Comparison of ENCODE assay signal across 8 cellular contexts in the genomic region with DNA sequence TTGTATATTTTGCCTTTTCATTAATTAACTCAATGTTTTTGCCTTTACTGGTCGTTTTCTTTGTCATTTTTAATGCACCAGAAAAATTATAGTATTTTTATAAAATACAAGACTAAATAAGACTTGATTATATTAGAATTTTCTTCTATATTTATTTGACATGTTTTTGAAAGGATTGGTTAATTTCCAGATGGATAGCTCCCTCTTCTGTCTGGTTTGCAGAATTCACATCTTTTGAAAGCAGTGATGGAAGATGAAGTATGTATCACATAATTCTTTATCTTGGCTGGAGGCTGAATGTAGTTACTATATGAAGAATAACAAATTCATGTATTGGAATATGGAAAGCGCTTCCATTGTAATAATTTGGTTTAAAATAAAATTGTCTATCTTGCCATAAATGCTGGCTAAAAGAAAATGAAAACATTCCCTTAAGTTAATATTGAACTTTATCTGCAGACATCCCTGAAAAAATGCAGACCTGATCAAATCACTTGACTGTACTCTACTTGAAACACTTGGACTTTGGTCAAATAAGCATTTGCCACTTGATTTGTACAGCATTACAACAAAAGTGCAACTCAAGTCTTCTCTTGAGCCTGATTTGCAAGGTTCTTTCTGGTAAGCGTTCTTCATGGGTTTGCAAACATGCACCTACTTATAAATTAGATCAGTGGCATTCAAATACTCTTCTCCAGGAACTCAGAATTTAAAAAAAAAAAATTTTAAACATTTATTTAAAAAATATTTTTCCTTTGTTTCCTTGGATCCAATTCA.
DNase-seq lines count a peak whose midpoint lies in the region; ATAC-seq, FAIRE-seq and TF ChIP-seq lines count a peak whose summit lies in the region.

No MANE protein-coding gene starts in this region.

- DNase-seq in NCI-H2107 treated with DMSO at 0.1 percent for 48 hours (lab: John Stamatoyannopoulos, UW; ENCODE audit: unreplicated experiment) (peak; percentile 52), NCI-H2107 (lab: John Stamatoyannopoulos, UW) (no peak), NCI-H2227 (lab: John Stamatoyannopoulos, UW; ENCODE audit: unreplicated experiment) (peak; percentile 54), bronchial epithelial cell (ENCODE audit: low read depth) (peak; percentile 65), neural crest cell (ENCODE audit: low read depth, low spot score) (no peak)
- no peak for DNase-seq in activated T-cell treated with anti-CD3 and anti-CD28 coated beads, Interleukin-2, amount 50 U/mL, for 24 hours

- H3K4me1 Mint-ChIP-seq in neural crest cell = peaks cover 27% of the 10 kb centered on the region
- H3K4me1 Mint-ChIP-seq in activated T-cell treated with anti-CD3 and anti-CD28 coated beads, Interleukin-2, amount 50 U/mL, for 24 hours (ENCODE audit: low read depth) = no peaks in the 10 kb centered on the region

- H3K27me3 Mint-ChIP-seq in neural crest cell (ENCODE audit: low read depth) = peaks cover 46% of the 10 kb centered on the region
- no peaks in the 10 kb centered on the region for H3K27me3 Mint-ChIP-seq in activated T-cell treated with anti-CD3 and anti-CD28 coated beads, Interleukin-2, amount 50 U/mL, for 24 hours

- no peak for ATAC-seq in HG03469 (IDR thresholded peaks at IDR 0.05; ENCODE audit: unreplicated experiment)
- ATAC-seq in HG03097 (IDR thresholded peaks at IDR 0.05; ENCODE audit: low FRiP score, unreplicated experiment) = no peak

- TF ChIP-seq CTCF in bronchial epithelial cell (IDR thresholded peaks at IDR 0.05; ENCODE audit: insufficient read depth, low read length, severe bottlenecking) (peak; percentile 25), neural crest cell (conservative IDR thresholded peaks at IDR 0.05) (peak; percentile 80)

- no peak for FAIRE-seq in bronchial epithelial cell (lab: Jason Lieb, UNC)

- no peak overlapping the region for H3K4me3 Mint-ChIP-seq in neural crest cell
- H3K4me3 Mint-ChIP-seq in activated T-cell treated with anti-CD3 and anti-CD28 coated beads, Interleukin-2, amount 50 U/mL, for 24 hours = no peak overlapping the region

- no peak overlapping the region for H3K4me3 ChIP-seq in bronchial epithelial cell (ENCODE audit: low read depth, low read length)

- H3K36me3 ChIP-seq in bronchial epithelial cell (ENCODE audit: control insufficient read depth, insufficient read depth, low read length) = no peaks in the 10 kb centered on the region

- no peaks in the 10 kb centered on the region for H3K36me3 Mint-ChIP-seq in neural crest cell (ENCODE audit: low read depth)
- no peaks in the 10 kb centered on the region for H3K36me3 Mint-ChIP-seq in activated T-cell treated with anti-CD3 and anti-CD28 coated beads, Interleukin-2, amount 50 U/mL, for 24 hours (ENCODE audit: low read depth)

- no peaks in the 10 kb centered on the region for H3K9me3 Mint-ChIP-seq in neural crest cell
- H3K9me3 Mint-ChIP-seq in activated T-cell treated with anti-CD3 and anti-CD28 coated beads, Interleukin-2, amount 50 U/mL, for 24 hours = no peaks in the 10 kb centered on the region

- H3K27ac Mint-ChIP-seq in neural crest cell (ENCODE audit: unreplicated experiment) = no peak overlapping the region
- H3K27ac Mint-ChIP-seq in activated T-cell treated with anti-CD3 and anti-CD28 coated beads, Interleukin-2, amount 50 U/mL, for 24 hours = no peak overlapping the region

- no peaks in the 10 kb centered on the region for H3K27me3 ChIP-seq in bronchial epithelial cell (ENCODE audit: control insufficient read depth, insufficient read depth, low read length)

Comparison
In these comparisons a context has a peak if more than half of its experiments do, and no peak if none do; other contexts are left out.
1. DNase-seq: peak in NCI-H2107 treated with DMSO at 0.1 percent for 48 hours (single experiment), NCI-H2227 (single experiment) and bronchial epithelial cell (single experiment); none in NCI-H2107 (single experiment), neural crest cell (single experiment) and activated T-cell treated with anti-CD3 and anti-CD28 coated beads, Interleukin-2, amount 50 U/mL, for 24 hours (single experiment).